ENCODE assay signal across 8 cellular contexts in the genomic region with DNA sequence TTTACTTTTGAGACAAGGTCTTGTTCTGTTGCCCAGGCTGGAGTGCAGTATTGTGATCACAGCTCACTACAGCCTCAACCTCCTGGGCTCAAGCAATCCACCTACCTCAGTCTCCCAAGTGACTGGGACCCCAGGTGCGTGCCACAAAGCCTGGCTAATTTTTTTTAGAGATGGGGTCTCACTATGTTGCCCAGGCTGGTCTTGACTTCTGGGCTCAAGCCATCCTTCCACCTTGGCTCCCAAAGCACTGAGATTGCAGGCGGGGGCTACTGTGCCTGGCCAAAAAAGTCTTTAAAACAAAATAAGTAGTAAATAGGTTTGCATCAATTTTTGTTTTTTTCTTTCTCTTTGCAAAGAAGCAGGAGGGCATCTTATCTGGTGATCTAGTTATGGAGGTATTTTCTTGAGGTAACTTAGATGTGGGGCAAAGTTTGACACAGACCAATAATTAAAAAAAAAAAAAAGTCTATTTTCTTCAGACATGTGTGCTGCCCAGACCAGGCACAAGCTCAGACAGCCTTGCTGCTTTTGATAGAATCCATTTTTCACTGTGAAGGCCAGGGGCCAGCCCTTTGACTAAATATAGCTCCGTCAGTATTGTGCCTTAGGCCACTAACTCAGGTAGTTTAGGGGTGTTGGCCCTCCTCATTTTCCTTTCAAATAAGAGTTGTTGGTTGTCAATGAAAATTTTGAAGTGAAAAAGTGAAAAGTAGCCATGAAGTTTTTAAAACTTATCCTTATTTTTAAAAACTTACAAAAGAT. TPM values are rescaled to one million over a fixed set of nuclear protein-coding genes. Genes with fewer than 3 reads are reported as not detected.
DNase-seq lines count a peak whose midpoint lies in the region; ATAC-seq and TF ChIP-seq lines count a peak whose summit lies in the region.

No MANE protein-coding gene starts in this region.

- in situ Hi-C loops in GM13976 (cut with MboI; ENCODE audit: low sequenced_read_pairs, unreplicated experiment) = no loop called here

- H3K36me3 ChIP-seq in heart left ventricle = peaks cover 0 to 32% (median 3%) of the 10 kb centered on the region in 9 donors
- no peaks in the 10 kb centered on the region for H3K36me3 ChIP-seq in mucosa of descending colon (ENCODE audit: low read depth)

- peak overlapping the region; percentile 87 to 99 (median 94) for H3K27ac ChIP-seq in heart left ventricle

- H3K27me3 ChIP-seq in heart left ventricle = no peaks in the 10 kb centered on the region

- H3K4me1 Mint-ChIP-seq in central memory CD8-positive, alpha-beta T cell = peaks cover 68% of the 10 kb centered on the region
- peaks cover 61 to 87% (median 63%) of the 10 kb centered on the region in 3 donors for H3K4me1 Mint-ChIP-seq in naive B cell

- H3K4me3 ChIP-seq in heart left ventricle (peak overlapping the region in 11 of 12 donors; percentile 58 to 97 (median 90)), mucosa of descending colon (no peak overlapping the region)

- peaks cover 37% of the 10 kb centered on the region for H3K36me3 Mint-ChIP-seq in central memory CD8-positive, alpha-beta T cell (ENCODE audit: insufficient read depth)
- H3K36me3 Mint-ChIP-seq in naive B cell = peaks cover 0 to 9% of the 10 kb centered on the region in 2 donors

- H3K4me3 Mint-ChIP-seq in central memory CD8-positive, alpha-beta T cell = peak overlapping the region; percentile 93
- H3K4me3 Mint-ChIP-seq in naive B cell = peak overlapping the region; percentile 40 to 97 (median 68)

- intact Hi-C loops in heart left ventricle (cut with DNase I) = loop anchor here in 2 of 10 donors (2.0 to 5.0 kb wide), 2 partner anchors 32 to 35 kb away; partner anchors contain the start of gene LMOD3 (in 1 of the 2)
- intact Hi-C loops in Right ventricle myocardium inferior (cut with DNase I) = no loop called here
- intact Hi-C loops in mucosa of descending colon (cut with DNase I, micrococcal nuclease) = no loop called here
- intact Hi-C loops in head of caudate nucleus (cut with DNase I) = no loop called here

- ATAC-seq in heart left ventricle (peak in 2 of 4 donors; percentile 20 to 24), Right ventricle myocardium inferior (no peak), naive B cell (ENCODE audit: low read depth in 2 of 2) (no peak), mucosa of descending colon (no peak)
- ATAC-seq in central memory CD8-positive, alpha-beta T cell (replicated peaks; ENCODE audit: extremely low read depth, poor library complexity, severe bottlenecking) = no peak

- H3K9me3 Mint-ChIP-seq in central memory CD8-positive, alpha-beta T cell = no peaks in the 10 kb centered on the region
- H3K9me3 Mint-ChIP-seq in naive B cell = no peaks in the 10 kb centered on the region

- TF ChIP-seq CTCF in heart left ventricle (IDR thresholded peaks at IDR 0.05) (no peak), GM13976 (IDR thresholded peaks at IDR 0.05; ENCODE audit: borderline replicate concordance, control extremely low read depth, extremely low read depth, insufficient read depth, missing control alignments) (no peak), mucosa of descending colon (IDR thresholded peaks at IDR 0.05) (no peak)

- 70 to 79% (median 77%) methylated on average over 3 of the region's 3 CpGs for WGBS in heart left ventricle, 4 donors

- no peaks in the 10 kb centered on the region for H3K27me3 Mint-ChIP-seq in central memory CD8-positive, alpha-beta T cell
- no peaks in the 10 kb centered on the region for H3K27me3 Mint-ChIP-seq in naive B cell

- peaks cover 16 to 89% (median 81%) of the 10 kb centered on the region in 12 donors for H3K4me1 ChIP-seq in heart left ventricle
- peaks cover 44% of the 10 kb centered on the region for H3K4me1 ChIP-seq in mucosa of descending colon (ENCODE audit: low read depth)

- no peak for TF ChIP-seq POLR2A in heart left ventricle (IDR thresholded peaks at IDR 0.05)

- DNase-seq in heart left ventricle (no peak), Right ventricle myocardium inferior (ENCODE audit: missing footprints) (no peak), naive B cell (no peak), GM13976 (ENCODE audit: low spot score) (no peak), mucosa of descending colon (no peak), head of caudate nucleus (no peak), DMS153 treated with DMSO at 0.1 percent for 48 hours (lab: John Stamatoyannopoulos, UW; ENCODE audit: unreplicated experiment) (no peak)
- DNase-seq in central memory CD8-positive, alpha-beta T cell (ENCODE audit: low spot score in 2 of 2) = no peak

- H3K9me3 ChIP-seq in heart left ventricle (no peaks in the 10 kb centered on the region), mucosa of descending colon (no peaks in the 10 kb centered on the region)

- H3K27ac Mint-ChIP-seq in central memory CD8-positive, alpha-beta T cell (ENCODE audit: low read depth) = peak overlapping the region; percentile 29
- peak overlapping the region in 2 of 6 donors; percentile 13 to 54 for H3K27ac Mint-ChIP-seq in naive B cell

RNA-seq across cellular contexts. Expression of gene ARL6IP5, which starts 2.5 kb away (rescaled TPM):
- total RNA-seq in heart left ventricle = 100 to 1,000 TPM; 164 to 231 (median 197) TPM
- polyA plus RNA-seq in heart left ventricle = 100 to 1,000 TPM; 245 to 256 TPM
- total RNA-seq in Right ventricle myocardium inferior = 195 TPM
- polyA plus RNA-seq in naive B cell (ENCODE audit: low read depth in 6 of 6) = 100 to 1,000 TPM; 278 to 469 (median 324) TPM
- 100 to 1,000 TPM; 111 to 129 (median 119) TPM for total RNA-seq in mucosa of descending colon

RNA-seq across cellular contexts. Expression of gene UBA3, which starts 7.0 kb away (rescaled TPM):
- total RNA-seq in heart left ventricle (100 to 1,000 TPM in 2 of 9 donors, 10 to 100 TPM in 7; 70.9 to 117 (median 79.4) TPM), Right ventricle myocardium inferior (89.1 TPM), mucosa of descending colon (10 to 100 TPM; 46.5 to 59.3 (median 51.8) TPM)
- polyA plus RNA-seq in heart left ventricle (10 to 100 TPM; 45.1 to 57.7 TPM), naive B cell (ENCODE audit: low read depth in 6 of 6) (100 to 1,000 TPM in 1 of 6 donors, 10 to 100 TPM in 5; 57.8 to 123 (median 61.1) TPM)

RNA-seq across cellular contexts. Expression of gene TMF1, which starts 35.1 kb away (rescaled TPM):
- total RNA-seq in heart left ventricle (10 to 100 TPM; 12.6 to 23.4 (median 20.1) TPM), Right ventricle myocardium inferior (19.2 TPM), mucosa of descending colon (10 to 100 TPM; 40.3 to 43.9 (median 43.4) TPM)
- polyA plus RNA-seq in heart left ventricle (10 to 100 TPM in 1 of 2 donors, 1 to 10 TPM in 1; 4.0 to 15.4 TPM), naive B cell (ENCODE audit: low read depth in 6 of 6) (10 to 100 TPM; 26.1 to 65.0 (median 54.4) TPM)

RNA-seq across cellular contexts. Expression of gene LMOD3, which starts 35.2 kb away (rescaled TPM):
- total RNA-seq in heart left ventricle (100 to 1,000 TPM in 8 of 9 donors, 10 to 100 TPM in 1; 95.9 to 233 (median 159) TPM), Right ventricle myocardium inferior (149 TPM), mucosa of descending colon (under 1 TPM in 2 of 3 donors, not detected in 1; 0.13 to 0.34 TPM)
- polyA plus RNA-seq in heart left ventricle (10 to 100 TPM; 38.6 to 99.8 TPM), naive B cell (ENCODE audit: low read depth in 6 of 6) (under 1 TPM in 3 of 6 donors, not detected in 3; 0.05 to 0.19 (median 0.09) TPM)
